In the genomic region with DNA sequence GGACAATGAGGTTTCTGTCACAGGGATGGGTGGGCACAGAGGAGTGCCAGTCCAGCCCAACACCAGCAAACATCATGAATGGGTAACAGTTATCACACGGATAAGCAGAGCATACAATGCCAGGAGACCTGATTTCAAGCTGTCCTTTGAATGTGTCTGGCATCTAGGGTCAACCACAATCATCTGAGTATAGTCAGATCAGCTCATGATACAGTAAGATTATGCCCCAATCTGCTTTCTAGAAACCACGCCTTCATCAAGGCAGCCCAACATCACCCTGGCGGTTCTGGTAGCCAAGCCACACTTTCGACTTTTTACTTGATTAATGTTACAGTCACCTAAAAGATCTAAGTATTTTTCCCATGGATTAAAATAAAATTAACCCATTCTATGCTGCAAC, we compare ENCODE assay signal across 17 cellular contexts. TPM values are rescaled to one million over a fixed set of nuclear protein-coding genes. Genes with fewer than 3 reads are reported as not detected.
A peak's percentile ranks its signal among the peaks of the same experiment; 100 is the strongest.
DNase-seq lines count a peak whose midpoint lies in the region; ATAC-seq, FAIRE-seq and TF ChIP-seq lines count a peak whose summit lies in the region.
"Had no signal": no experiment of that assay in that cellular context is flagged by ENCODE, and none has a peak within 500 bp of the region (broad histone marks: within the 10 kb centered on the region; RNA-seq: fewer than 3 reads in every experiment).

No MANE protein-coding gene starts in this region.

- intact Hi-C loops in HepG2 (cut with micrococcal nuclease; ENCODE audit: unreplicated experiment) = no loop called here
- intact Hi-C loops in right lobe of liver (cut with DNase I) = no loop called here

- no peaks in the 10 kb centered on the region for H4K20me1 ChIP-seq in HepG2 (ENCODE audit: insufficient read depth, low read length)

- no peak overlapping the region for H2AFZ ChIP-seq in HepG2 (ENCODE audit: low read length)

- H3K4me3 Mint-ChIP-seq in osteocyte (ENCODE audit: unreplicated experiment) = no peak overlapping the region
- H3K4me3 Mint-ChIP-seq: CD4-positive, alpha-beta memory T cell; H9 had no signal

- TF ChIP-seq POLR2A in HepG2 (IDR thresholded peaks at IDR 0.05; ENCODE audit: insufficient read depth in 1 of 2, low read depth in 2 of 2, low read length in 2 of 2) (no peak), right lobe of liver (IDR thresholded peaks at IDR 0.05) (no peak)

- peaks cover 91% of the 10 kb centered on the region for H3K79me2 ChIP-seq in HepG2 (ENCODE audit: insufficient read depth, low read length)

- H3K4me1 ChIP-seq in HepG2 (ENCODE audit: insufficient read depth, low read length) (peaks cover 41% of the 10 kb centered on the region), right lobe of liver (no peaks in the 10 kb centered on the region)
- H3K4me1 ChIP-seq: BE2C had no signal

- no peak for TF ChIP-seq RAD21 in HepG2 (CRISPR knock-in tag; IDR thresholded peaks at IDR 0.05)

- H3K9me3 Mint-ChIP-seq in osteocyte (ENCODE audit: unreplicated experiment) = no peaks in the 10 kb centered on the region
- H3K9me3 Mint-ChIP-seq: CD4-positive, alpha-beta memory T cell had no signal

- 98% methylated on average over 4 of the region's 4 CpGs for WGBS in HepG2 (ENCODE audit: low lambda C conversion rate)
- 78% methylated on average over 3 of the region's 4 CpGs for WGBS in right lobe of liver (ENCODE audit: insufficient coverage, low coverage, low lambda C conversion rate, missing lambda C conversion rate)

- no peak overlapping the region for H3K27ac Mint-ChIP-seq in osteocyte (ENCODE audit: unreplicated experiment)
- H3K27ac Mint-ChIP-seq: CD4-positive, alpha-beta memory T cell; H9 had no signal

- no peak for DNase-seq in HepG2 (ENCODE audit: low spot score)
- no peak for DNase-seq in right lobe of liver
- peak; percentile 18 for DNase-seq in RPMI7951 (ENCODE audit: low read depth)
- peak; percentile 23 for DNase-seq in osteocyte (ENCODE audit: extremely low spot score, unreplicated experiment)
- no peak for DNase-seq in DMS79 treated with DMSO at 0.1 percent for 48 hours (lab: John Stamatoyannopoulos, UW)
- no peak for DNase-seq in effector CD8-positive, alpha-beta T cell (lab: John Stamatoyannopoulos, UW)
- no peak for DNase-seq in NCI-H69 (lab: John Stamatoyannopoulos, UW)
- DNase-seq: BE2C, DMS153, DND-41, GOT3, H9 had no signal

- no peak overlapping the region for H3K9ac ChIP-seq in HepG2 (ENCODE audit: insufficient read depth, low read depth, low read length)

- H3K27me3 ChIP-seq in HepG2 (ENCODE audit: control insufficient read depth in 1 of 2, insufficient read depth in 2 of 2, low read length in 2 of 2) (no peaks in the 10 kb centered on the region), right lobe of liver (no peaks in the 10 kb centered on the region)
- H3K27me3 ChIP-seq: BE2C had no signal

- H3K36me3 Mint-ChIP-seq in osteocyte (ENCODE audit: unreplicated experiment) = no peaks in the 10 kb centered on the region
- H3K36me3 Mint-ChIP-seq: CD4-positive, alpha-beta memory T cell had no signal

- H3K4me1 Mint-ChIP-seq in osteocyte (ENCODE audit: unreplicated experiment) = peaks cover 10% of the 10 kb centered on the region

- POLR2A ChIA-PET in HepG2 (lab: Yijun Ruan, JAX) = no interaction called here

- no peak for ATAC-seq in HepG2
- no peak for ATAC-seq in right lobe of liver

- in situ Hi-C loops in HepG2 (cut with HindIII; ENCODE audit: extremely low pct_ligation_motif_present, low pct_unique_long_range_greater_than_20kb) = no loop called here

- no peak overlapping the region for H3K27ac ChIP-seq in HepG2 (ENCODE audit: extremely low read length, insufficient read depth, low read length)
- no peak overlapping the region for H3K27ac ChIP-seq in right lobe of liver
- H3K27ac ChIP-seq: C4-2B had no signal

- H3K36me3 ChIP-seq in HepG2 (replicated peaks in 1 of 2; ENCODE audit: control insufficient read depth in 1 of 2, insufficient read depth in 2 of 2, low read length in 2 of 2) = peaks cover 0 to 2% of the 10 kb centered on the region in 2 experiments; a peak in 2 of 5 replicates
- H3K36me3 ChIP-seq in right lobe of liver = no peaks in the 10 kb centered on the region
- H3K36me3 ChIP-seq: BE2C had no signal

- no TSS peak for BruUV-seq in HepG2 (replicated peaks; lab: Mats Ljungman, UMichigan)

- TF ChIP-seq CTCF in HepG2 (CRISPR knock-in tag; IDR thresholded peaks at IDR 0.05) = no peak
- TF ChIP-seq CTCF in right lobe of liver (IDR thresholded peaks at IDR 0.05) = no peak
- TF ChIP-seq CTCF in osteocyte (IDR thresholded peaks at IDR 0.05) = no peak

- no peaks in the 10 kb centered on the region for H3K27me3 Mint-ChIP-seq in osteocyte (ENCODE audit: unreplicated experiment)

- no peaks in the 10 kb centered on the region for H3K9me3 ChIP-seq in HepG2 (ENCODE audit: low read length)
- H3K9me3 ChIP-seq in right lobe of liver = no peaks in the 10 kb centered on the region
- H3K9me3 ChIP-seq: BE2C had no signal

- CTCF ChIA-PET in HepG2 (lab: Yijun Ruan, JAX; ENCODE audit: low intra/inter-chr PET ratio, low total read pairs) = no interaction called here

- no peak overlapping the region for H3K4me2 ChIP-seq in HepG2 (ENCODE audit: low read depth, low read length)

- no peak for TF ChIP-seq EP300 in HepG2 (IDR thresholded peaks at IDR 0.05; ENCODE audit: low read depth in 2 of 2, low read length in 2 of 2)
- no peak for TF ChIP-seq EP300 in HepG2 (CRISPR knock-in tag; IDR thresholded peaks at IDR 0.05; ENCODE audit: borderline replicate concordance)

- no peak for FAIRE-seq in HepG2 (lab: Jason Lieb, UNC)
- FAIRE-seq: A204.1, GM12892 had no signal

- H3K4me3 ChIP-seq in HepG2 (replicated peaks in 1 of 3; ENCODE audit: insufficient read depth in 1 of 3, low read depth in 2 of 3, low read length in 3 of 3) (no peak overlapping the region), right lobe of liver (no peak overlapping the region)

TF ChIP-seq in HepG2, 621 proteins besides CTCF, POLR2A, EP300 and RAD21:
- TF ChIP-seq ZNF652 (CRISPR knock-in tag; IDR thresholded peaks at IDR 0.05; ENCODE audit: borderline replicate concordance, low read depth) = peak; percentile 38
- no peak for TF ChIP-seq YY1 (IDR thresholded peaks at IDR 0.05; ENCODE audit: insufficient read depth, insufficient replicate concordance, low read depth, low read length)
- TF ChIP-seq, protein P1, sequence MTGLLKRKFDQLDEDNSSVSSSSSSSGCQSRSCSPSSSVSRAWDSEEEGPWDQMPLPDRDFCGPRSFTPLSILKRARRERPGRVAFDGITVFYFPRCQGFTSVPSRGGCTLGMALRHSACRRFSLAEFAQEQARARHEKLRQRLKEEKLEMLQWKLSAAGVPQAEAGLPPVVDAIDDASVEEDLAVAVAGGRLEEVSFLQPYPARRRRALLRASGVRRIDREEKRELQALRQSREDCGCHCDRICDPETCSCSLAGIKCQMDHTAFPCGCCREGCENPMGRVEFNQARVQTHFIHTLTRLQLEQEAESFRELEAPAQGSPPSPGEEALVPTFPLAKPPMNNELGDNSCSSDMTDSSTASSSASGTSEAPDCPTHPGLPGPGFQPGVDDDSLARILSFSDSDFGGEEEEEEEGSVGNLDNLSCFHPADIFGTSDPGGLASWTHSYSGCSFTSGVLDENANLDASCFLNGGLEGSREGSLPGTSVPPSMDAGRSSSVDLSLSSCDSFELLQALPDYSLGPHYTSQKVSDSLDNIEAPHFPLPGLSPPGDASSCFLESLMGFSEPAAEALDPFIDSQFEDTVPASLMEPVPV (CRISPR knock-in tag; IDR thresholded peaks at IDR 0.05) = no peak

RNA-seq across cellular contexts. Expression of a gene that starts 10.5 kb away (rescaled TPM):
- total RNA-seq in HepG2 (2016; rRNA removed; fragmentation: Illumina TruSeq; extraction: Trizol) = 17.8 and 21.5 TPM in 2 replicates
- 4.7 and 5.7 TPM in 2 replicates for total RNA-seq in HepG2 (2016; cell fraction: cytosol; rRNA removed; fragmentation: Illumina TruSeq; extraction: Trizol; ENCODE audit: low read depth)
- 14.6 and 21.5 TPM in 2 replicates for total RNA-seq in HepG2 (2016; cell fraction: insoluble cytoplasmic fraction; rRNA removed; fragmentation: Illumina TruSeq; extraction: Trizol)
- total RNA-seq in HepG2 (2016; cell fraction: membrane; rRNA removed; fragmentation: Illumina TruSeq; extraction: Trizol) = 20.8 and 23.5 TPM in 2 replicates
- total RNA-seq in HepG2 (2016; cell fraction: nucleus; rRNA removed; fragmentation: Illumina TruSeq; extraction: Trizol) = 19.2 and 22.3 TPM in 2 replicates
- polyA plus RNA-seq in HepG2 (2011; rRNA removed) = 34.7 and 37.7 TPM in 2 replicates
- polyA plus RNA-seq in HepG2 (2011; cell fraction: cytosol; rRNA removed) = 36.5 and 41.2 TPM in 2 replicates
- 23.9 and 26.3 TPM in 2 replicates for polyA plus RNA-seq in HepG2 (2011; cell fraction: nucleus; rRNA removed)
- 30.7 and 50.8 TPM in 2 replicates for polyA plus RNA-seq in HepG2 (2012)
- polyA plus RNA-seq in HepG2 (2016; cell fraction: cytosol; fragmentation: Illumina TruSeq; extraction: Trizol; ENCODE audit: low read depth) = 4.7 and 5.3 TPM in 2 replicates
- 18.9 and 24.9 TPM in 2 replicates for polyA plus RNA-seq in HepG2 (2016; cell fraction: insoluble cytoplasmic fraction; fragmentation: Illumina TruSeq; extraction: Trizol; ENCODE audit: low read depth)
- 18.3 and 20.8 TPM in 2 replicates for polyA plus RNA-seq in HepG2 (2016; cell fraction: membrane; fragmentation: Illumina TruSeq; extraction: Trizol; ENCODE audit: low read depth)
- 34.1 and 37.6 TPM in 2 replicates for polyA plus RNA-seq in HepG2 (2016; cell fraction: nucleus; fragmentation: Illumina TruSeq; extraction: Trizol; ENCODE audit: insufficient read depth, low read depth)
- 0.02 and 41.8 TPM in 2 replicates for polyA minus RNA-seq in HepG2 (2011; rRNA and poly(A)+ RNA removed; ENCODE audit: low replicate concordance)
- polyA minus RNA-seq in HepG2 (2011; cell fraction: cytosol; rRNA and poly(A)+ RNA removed) = 19.1 and 21.5 TPM in 2 replicates
- 13.6 and 15.7 TPM in 2 replicates for polyA minus RNA-seq in HepG2 (2011; cell fraction: nucleus; rRNA and poly(A)+ RNA removed)
- total RNA-seq in right lobe of liver = 10 to 100 TPM in 4 of 6 experiments, 1 to 10 TPM in 2; 6.1 to 12.1 (median 10.3) TPM
- 3.5 and 3.6 TPM in 2 replicates for total RNA-seq in RPMI7951 (2014; rRNA removed; shearing (Covaris generic))
- 30.4 and 32.9 TPM in 2 replicates for total RNA-seq in osteocyte
- total RNA-seq: HT-29 had no signal

Comparison
In these comparisons a context has a peak if more than half of its experiments do, and no peak if none do; other contexts are left out.
1. DNase-seq: peak in RPMI7951 (single experiment) and osteocyte (single experiment); none in HepG2 (single experiment), right lobe of liver (0 of 3), DMS79 treated with DMSO at 0.1 percent for 48 hours (single experiment), effector CD8-positive, alpha-beta T cell (single experiment) and NCI-H69 (single experiment).